ENCODE assay signal across 18 cellular contexts in the genomic region with DNA sequence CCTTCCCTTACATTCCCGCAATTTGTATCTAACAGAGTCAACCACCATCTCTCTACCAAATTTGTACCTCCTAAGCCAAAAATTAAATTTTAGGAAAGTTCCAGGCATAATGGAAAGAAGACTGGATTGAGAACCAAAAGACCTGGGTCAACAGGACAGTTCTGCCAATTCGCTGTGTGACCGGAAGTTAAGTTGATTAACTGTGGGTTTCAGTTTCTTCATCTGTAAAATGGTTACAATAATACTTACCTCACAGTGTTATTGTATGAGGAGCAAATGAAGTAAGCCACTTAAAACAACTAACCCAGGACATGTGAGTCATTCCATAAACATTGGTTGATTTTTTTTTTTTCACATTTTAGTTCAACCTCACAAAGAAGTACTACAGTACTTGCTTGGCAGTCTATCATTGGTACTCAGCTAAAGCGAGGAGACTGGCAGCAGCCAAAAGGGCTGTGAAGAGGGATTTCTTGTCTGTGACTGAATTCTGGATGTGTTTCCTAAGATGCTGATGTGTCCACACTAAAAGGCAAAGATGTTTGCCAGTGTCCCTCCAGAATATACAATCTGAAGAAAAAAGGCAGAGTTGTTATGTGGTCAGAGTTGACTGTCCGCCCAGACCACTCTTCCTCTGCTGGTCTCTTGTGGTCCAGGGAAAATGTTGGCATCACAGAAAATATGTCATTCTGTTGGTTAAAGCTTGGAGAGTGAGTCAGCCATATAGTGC.
DNase-seq lines count a peak whose midpoint lies in the region; ATAC-seq and TF ChIP-seq lines count a peak whose summit lies in the region.
"Had no signal": no experiment of that assay in that cellular context is flagged by ENCODE, and none has a peak within 500 bp of the region (broad histone marks: within the 10 kb centered on the region; RNA-seq: fewer than 3 reads in every experiment).

No MANE protein-coding gene starts in this region.

- peak; percentile 29 for DNase-seq in GM04503 (ENCODE audit: low read depth)
- DNase-seq in SJCRH30: peak; percentile 35 to 61
- peak; percentile 86 for DNase-seq in fibroblast of mammary gland (ENCODE audit: low read depth)
- DNase-seq in stromal cell of bone marrow (ENCODE audit: low read depth): peak; percentile 77
- DNase-seq in GM19240 (ENCODE audit: insufficient read length, low spot score): no peak
- DNase-seq in natural killer cell treated with Interleukin-12 subunit alpha and Interleukin-12 subunit beta and Interleukin-15 and Interleukin-18, amount 100 ng/mL, for 72 hours (ENCODE audit: low spot score): no peak
- DNase-seq: activated CD8-positive, alpha-beta memory T cell treated with anti-CD3 and anti-CD28 coated beads for 24 hours; activated naive CD4-positive, alpha-beta T cell treated with anti-CD3 and anti-CD28 coated beads, Interleukin-2, amount 10 ng/mL, durations not matched to agents 7 days and 5 days; COR-L47; NCI-H2081 treated with DMSO at 0.1 percent for 48 hours; posterior cingulate gyrus; stimulated activated CD4-positive, alpha-beta T cell treated with anti-CD3 and anti-CD28 coated beads, Interleukin-4, amount 100 ng/mL, for 1 hour; stimulated activated naive CD8-positive, alpha-beta T cell treated with anti-CD3 and anti-CD28 coated beads, Interleukin-15, Interleukin-2, amounts not matched to agents 100 U/mL and 50 U/mL, for 24 hours had no signal

- H3K27me3 ChIP-seq in SJCRH30: no peaks in the 10 kb centered on the region

- H3K4me1 ChIP-seq in SJCRH30: peaks cover 28% of the 10 kb centered on the region
- H3K4me1 ChIP-seq: HAP-1 had no signal

- H3K36me3 Mint-ChIP-seq in natural killer cell treated with Interleukin-12 subunit alpha and Interleukin-12 subunit beta and Interleukin-15 and Interleukin-18, amount 100 ng/mL, for 72 hours: no peaks in the 10 kb centered on the region
- H3K36me3 Mint-ChIP-seq: activated naive CD4-positive, alpha-beta T cell treated with anti-CD3 and anti-CD28 coated beads, Interleukin-2, amount 10 ng/mL, durations not matched to agents 7 days and 5 days; mesothelial cell of epicardium had no signal

- no peaks in the 10 kb centered on the region for H3K4me1 Mint-ChIP-seq in natural killer cell treated with Interleukin-12 subunit alpha and Interleukin-12 subunit beta and Interleukin-15 and Interleukin-18, amount 100 ng/mL, for 72 hours (ENCODE audit: low read depth in 2 of 2)
- H3K4me1 Mint-ChIP-seq: activated naive CD4-positive, alpha-beta T cell treated with anti-CD3 and anti-CD28 coated beads, Interleukin-2, amount 10 ng/mL, durations not matched to agents 7 days and 5 days; mesothelial cell of epicardium had no signal

- H3K4me3 Mint-ChIP-seq in natural killer cell treated with Interleukin-12 subunit alpha and Interleukin-12 subunit beta and Interleukin-15 and Interleukin-18, amount 100 ng/mL, for 72 hours: no peak overlapping the region
- H3K4me3 Mint-ChIP-seq: activated naive CD4-positive, alpha-beta T cell treated with anti-CD3 and anti-CD28 coated beads, Interleukin-2, amount 10 ng/mL, durations not matched to agents 7 days and 5 days; mesothelial cell of epicardium had no signal

- no peak overlapping the region for H3K27ac Mint-ChIP-seq in natural killer cell treated with Interleukin-12 subunit alpha and Interleukin-12 subunit beta and Interleukin-15 and Interleukin-18, amount 100 ng/mL, for 72 hours
- H3K27ac Mint-ChIP-seq: activated naive CD4-positive, alpha-beta T cell treated with anti-CD3 and anti-CD28 coated beads, Interleukin-2, amount 10 ng/mL, durations not matched to agents 7 days and 5 days; mesothelial cell of epicardium had no signal

- peaks cover under 1 to 2% of the 10 kb centered on the region in 2 donors for H3K27me3 Mint-ChIP-seq in natural killer cell treated with Interleukin-12 subunit alpha and Interleukin-12 subunit beta and Interleukin-15 and Interleukin-18, amount 100 ng/mL, for 72 hours
- H3K27me3 Mint-ChIP-seq: activated naive CD4-positive, alpha-beta T cell treated with anti-CD3 and anti-CD28 coated beads, Interleukin-2, amount 10 ng/mL, durations not matched to agents 7 days and 5 days had no signal

- ATAC-seq in GM18858 (IDR thresholded peaks at IDR 0.05; ENCODE audit: unreplicated experiment): no peak
- ATAC-seq in natural killer cell treated with Interleukin-12 subunit alpha and Interleukin-12 subunit beta and Interleukin-15 and Interleukin-18, amount 100 ng/mL, for 72 hours: no peak
- ATAC-seq: GM12878; K562; stimulated activated naive CD8-positive, alpha-beta T cell treated with anti-CD3 and anti-CD28 coated beads, Interleukin-15, Interleukin-2, amounts not matched to agents 100 U/mL and 50 U/mL, for 24 hours had no signal

- H3K36me3 ChIP-seq in SJCRH30: no peaks in the 10 kb centered on the region
- H3K36me3 ChIP-seq: HAP-1 had no signal

- H3K4me3 ChIP-seq in SJCRH30 (no peak overlapping the region), fibroblast of mammary gland (ENCODE audit: control insufficient read depth, low read depth, low read length) (no peak overlapping the region)
- H3K4me3 ChIP-seq: GM12878, HAP-1, K562 had no signal

- H3K27ac ChIP-seq in SJCRH30: no peak overlapping the region; the same call in 1 of the 2 replicates

- 0 out of 2 replicates have a peak, but pooled peaks cover 3% of the 10 kb centered on the region for H3K9me3 ChIP-seq in SJCRH30 (replicated peaks)
- H3K9me3 ChIP-seq: HAP-1 had no signal

- TF ChIP-seq CTCF in fibroblast of mammary gland (conservative IDR thresholded peaks at IDR 0.05; ENCODE audit: control insufficient read depth, insufficient read depth, low read depth, low read length): no peak

- H3K9me3 Mint-ChIP-seq in natural killer cell treated with Interleukin-12 subunit alpha and Interleukin-12 subunit beta and Interleukin-15 and Interleukin-18, amount 100 ng/mL, for 72 hours: no peaks in the 10 kb centered on the region
- H3K9me3 Mint-ChIP-seq: activated naive CD4-positive, alpha-beta T cell treated with anti-CD3 and anti-CD28 coated beads, Interleukin-2, amount 10 ng/mL, durations not matched to agents 7 days and 5 days had no signal

Comparison
In these comparisons a context has a peak if more than half of its experiments do, and no peak if none do; other contexts are left out.
1. DNase-seq: peak in GM04503 (single experiment), SJCRH30 (2 of 2), fibroblast of mammary gland (single experiment) and stromal cell of bone marrow (single experiment); none in GM19240 (single experiment) and natural killer cell treated with Interleukin-12 subunit alpha and Interleukin-12 subunit beta and Interleukin-15 and Interleukin-18, amount 100 ng/mL, for 72 hours (single experiment).